ENCODE assay signal across 1 cellular context in the genomic region with DNA sequence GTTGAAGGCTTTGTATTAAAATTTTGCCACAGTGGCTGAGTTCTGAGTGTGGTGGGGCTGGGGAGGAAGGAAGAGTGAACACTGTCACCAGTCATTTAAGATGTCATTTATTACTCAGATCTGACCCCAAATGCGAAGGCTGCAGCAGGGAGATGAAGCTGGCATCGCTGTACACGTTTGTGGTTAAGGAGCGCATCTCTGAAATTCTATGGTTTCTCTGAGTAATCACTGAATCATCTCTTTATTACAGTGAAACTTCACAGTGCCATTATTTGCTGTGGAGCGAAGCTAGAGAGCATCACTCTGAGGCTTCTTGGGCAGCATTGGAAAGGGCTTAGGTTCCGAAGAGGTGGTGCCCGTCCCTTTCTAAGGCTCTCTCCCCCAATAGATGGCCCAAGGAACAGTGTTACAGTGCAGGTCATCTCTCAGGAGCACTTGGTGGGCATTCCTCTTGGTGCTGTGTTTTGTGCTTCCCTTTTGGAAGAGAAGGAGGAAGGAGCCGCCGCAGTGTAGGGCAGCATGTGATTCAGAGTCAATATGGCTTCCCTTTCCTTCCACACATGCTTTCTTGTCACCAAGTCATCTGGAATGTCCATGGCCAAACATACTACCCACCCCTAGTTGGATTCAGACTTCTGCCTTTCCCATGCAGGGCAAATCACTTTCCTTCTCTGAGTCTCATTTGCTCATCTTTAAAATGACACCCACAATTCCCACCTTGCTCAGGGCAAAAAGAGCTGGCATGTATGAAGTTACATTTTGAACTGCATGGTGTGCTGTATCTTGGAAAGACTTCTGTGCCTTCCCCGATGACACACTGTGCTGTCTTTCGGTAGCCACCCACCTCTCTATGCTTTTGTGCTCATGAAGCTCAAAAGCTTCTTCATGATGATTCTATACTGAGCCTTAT.
A peak's percentile ranks its signal among the peaks of the same experiment; 100 is the strongest.
TF ChIP-seq lines count a peak whose summit lies in the region.

No MANE protein-coding gene starts in this region.

TF ChIP-seq in K562, 482 proteins besides CTCF, POLR2A, EP300 and RAD21:
- TF ChIP-seq, protein P1, sequence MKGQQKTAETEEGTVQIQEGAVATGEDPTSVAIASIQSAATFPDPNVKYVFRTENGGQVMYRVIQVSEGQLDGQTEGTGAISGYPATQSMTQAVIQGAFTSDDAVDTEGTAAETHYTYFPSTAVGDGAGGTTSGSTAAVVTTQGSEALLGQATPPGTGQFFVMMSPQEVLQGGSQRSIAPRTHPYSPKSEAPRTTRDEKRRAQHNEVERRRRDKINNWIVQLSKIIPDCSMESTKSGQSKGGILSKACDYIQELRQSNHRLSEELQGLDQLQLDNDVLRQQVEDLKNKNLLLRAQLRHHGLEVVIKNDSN (CRISPR knock-in tag; IDR thresholded peaks at IDR 0.05), result no peak
- TF ChIP-seq SRSF1 (IDR thresholded peaks at IDR 0.05; ENCODE audit: low read depth, low read length) (no peak), FOSL1 (tag; conservative IDR thresholded peaks at IDR 0.05) (0 out of 2 replicates have a peak, but pooled peaks have one; percentile 51)
